12 cellular contexts compared by ENCODE assay signal in the genomic region with DNA sequence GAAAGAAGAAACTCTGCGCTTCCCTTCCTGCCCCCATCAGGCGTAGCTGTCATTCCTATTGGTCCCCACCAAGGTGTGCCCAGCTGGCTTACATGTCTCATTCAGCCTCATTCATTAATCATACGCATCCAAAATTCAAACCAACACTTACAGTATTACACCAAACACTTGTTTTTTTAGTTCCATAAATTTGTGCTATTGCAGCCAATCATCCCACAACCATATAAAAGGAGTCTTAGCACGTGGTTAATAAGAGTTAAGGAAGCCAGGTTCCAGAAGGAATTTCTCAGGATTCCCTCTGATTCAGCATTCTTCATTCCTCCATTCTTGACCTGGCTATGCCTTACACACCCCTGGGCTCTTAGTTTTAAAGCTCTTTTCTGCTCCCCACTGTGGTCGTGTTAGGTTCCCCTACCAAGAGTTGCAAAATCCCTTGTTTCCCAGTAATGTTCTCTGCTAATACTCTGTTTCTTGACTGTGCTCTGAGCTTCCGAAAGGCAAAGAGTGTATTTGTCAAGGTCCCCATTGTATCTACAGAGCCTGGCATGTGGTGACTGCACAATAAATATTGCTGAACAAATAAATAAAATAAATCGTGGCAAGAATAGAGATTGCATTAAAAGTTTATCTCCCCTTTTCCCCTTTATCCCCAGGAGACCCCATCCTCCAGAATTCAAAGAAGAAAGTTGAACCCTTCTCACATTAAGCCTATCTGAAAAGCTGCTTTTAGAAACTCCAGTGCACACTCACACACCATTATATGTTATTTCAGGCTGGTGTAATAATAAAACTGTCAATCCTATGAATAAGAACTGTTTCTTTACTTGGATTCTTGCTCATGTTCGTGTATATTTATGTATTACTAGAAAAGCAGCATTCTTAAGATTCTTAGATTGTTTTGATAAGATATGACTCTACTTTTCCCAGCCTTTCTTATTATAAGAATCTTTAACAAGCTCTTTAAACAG.
DNase-seq lines count a peak whose midpoint lies in the region; TF ChIP-seq lines count a peak whose summit lies in the region.
"Had no signal": no experiment of that assay in that cellular context is flagged by ENCODE, and none has a peak within 500 bp of the region (broad histone marks: within the 10 kb centered on the region; RNA-seq: fewer than 3 reads in every experiment).

No MANE protein-coding gene starts in this region.

- no peaks in the 10 kb centered on the region for H3K36me3 ChIP-seq in tibial nerve

- no peaks in the 10 kb centered on the region for H3K36me3 Mint-ChIP-seq in type B pancreatic cell
- H3K36me3 Mint-ChIP-seq: naive B cell had no signal

- 54 to 60% methylated on average over 8 of the region's 8 CpGs for WGBS in tibial nerve, 2 donors

- no peaks in the 10 kb centered on the region for H3K9me3 ChIP-seq in tibial nerve

- H3K4me1 ChIP-seq in tibial nerve = no peaks in the 10 kb centered on the region

- no peaks in the 10 kb centered on the region for H3K27me3 Mint-ChIP-seq in type B pancreatic cell
- H3K27me3 Mint-ChIP-seq: naive B cell had no signal

- peaks cover 12% of the 10 kb centered on the region for H3K9me3 Mint-ChIP-seq in type B pancreatic cell

- H3K27ac Mint-ChIP-seq in type B pancreatic cell = peak overlapping the region; percentile 92
- H3K27ac Mint-ChIP-seq: naive B cell had no signal

- DNase-seq in SIG-M5 treated with dmso at 0.1 percent for 504 hours (lab: John Stamatoyannopoulos, UW; ENCODE audit: unreplicated experiment) = peak; percentile 58
- no peak for DNase-seq in SIG-M5 (lab: John Stamatoyannopoulos, UW)
- DNase-seq in amniotic stem cell (lab: John Stamatoyannopoulos, UW) = peak; percentile 5
- DNase-seq in glomerular visceral epithelial cell (ENCODE audit: extremely low spot score) = peak; percentile 17
- no peak for DNase-seq in type B pancreatic cell (ENCODE audit: extremely low spot score, unreplicated experiment)
- DNase-seq in NK-92 treated with Interleukin-12 subunit alpha and Interleukin-12 subunit beta, amount 100 ng/mL, for 24 hours (lab: John Stamatoyannopoulos, UW) = no peak
- DNase-seq in tibial nerve (ENCODE audit: low spot score in 2 of 2) = no peak
- DNase-seq in central memory CD4-positive, alpha-beta T cell = no peak
- DNase-seq: naive B cell; NCI-H1105 treated with DMSO at 0.1 percent for 48 hours; OCI-M1; stimulated activated CD4-positive, alpha-beta T cell treated with anti-CD3 and anti-CD28 coated beads, Interleukin-4, amount 100 ng/mL, for 24 hours had no signal

- H3K4me1 Mint-ChIP-seq in type B pancreatic cell (ENCODE audit: unreplicated experiment) = peaks cover 16% of the 10 kb centered on the region

- no peak overlapping the region for H3K4me3 ChIP-seq in tibial nerve

- peak overlapping the region; percentile 80 for H3K4me3 Mint-ChIP-seq in type B pancreatic cell

- no peak overlapping the region for H3K27ac ChIP-seq in tibial nerve

- H3K27me3 ChIP-seq in tibial nerve = no peaks in the 10 kb centered on the region

- no peak for TF ChIP-seq EP300 in tibial nerve (IDR thresholded peaks at IDR 0.05)

- no peak for TF ChIP-seq POLR2A in tibial nerve (IDR thresholded peaks at IDR 0.05)

- TF ChIP-seq CTCF in type B pancreatic cell (conservative IDR thresholded peaks at IDR 0.05) (no peak), tibial nerve (IDR thresholded peaks at IDR 0.05) (no peak)

Comparison
In these comparisons a context has a peak if more than half of its experiments do, and no peak if none do; other contexts are left out.
1. DNase-seq: peak in SIG-M5 treated with dmso at 0.1 percent for 504 hours (single experiment), amniotic stem cell (single experiment) and glomerular visceral epithelial cell (single experiment); none in SIG-M5 (single experiment), type B pancreatic cell (single experiment), NK-92 treated with Interleukin-12 subunit alpha and Interleukin-12 subunit beta, amount 100 ng/mL, for 24 hours (single experiment), tibial nerve (0 of 2) and central memory CD4-positive, alpha-beta T cell (single experiment).